In genomic region chr3:138348107-138348949, GRCh38 we compare ENCODE assay signal across 8 cellular contexts. TPM values are rescaled to one million over a fixed set of nuclear protein-coding genes. Genes with fewer than 3 reads are reported as not detected.
DNase-seq lines count a peak whose midpoint lies in the region; ATAC-seq and TF ChIP-seq lines count a peak whose summit lies in the region.

Gene MRAS, plus strand, starts transcription at chr3:138348579. Its CDS starts 24,305 bp downstream, at chr3:138372884.

- no peaks in the 10 kb centered on the region for H3K36me3 ChIP-seq in kidney epithelial cell (ENCODE audit: control insufficient read depth, insufficient read depth, low read length)

- peak; percentile 20 for TF ChIP-seq CTCF in kidney epithelial cell (IDR thresholded peaks at IDR 0.05; ENCODE audit: insufficient read depth, low read length, poor library complexity, severe bottlenecking)

- H3K4me3 ChIP-seq in kidney epithelial cell (ENCODE audit: low read depth, low read length), result peak within 1 kb of the TSS; percentile 69
- H3K4me3 ChIP-seq in skin epidermis, result peak within 1 kb of the TSS; percentile 45 to 81 (median 67)

- peak within 1 kb of the TSS; percentile 65 to 91 (median 81) for H3K27ac ChIP-seq in skin epidermis

- DNase-seq in ELR (ENCODE audit: low read depth) (peak; percentile 80), M059J (ENCODE audit: low read depth) (peak; percentile 82), T1000 (lab: John Stamatoyannopoulos, UW) (peak; percentile 39), dedifferentiated amniotic fluid mesenchymal stem cell (ENCODE audit: extremely low spot score) (peak; percentile 50), kidney epithelial cell (ENCODE audit: low read depth) (no peak), NCI-H2107 (lab: John Stamatoyannopoulos, UW) (no peak)

- no peak for ATAC-seq in HG02938 (IDR thresholded peaks at IDR 0.05; ENCODE audit: unreplicated experiment)

- H3K27me3 ChIP-seq in kidney epithelial cell (ENCODE audit: control insufficient read depth, insufficient read depth, low read length), result no peaks in the 10 kb centered on the region

RNA-seq across cellular contexts. Expression of gene MRAS, which starts in this region (rescaled TPM):
- 11.2 and 14.4 TPM in 2 replicates for total RNA-seq in M059J (2014; rRNA removed; shearing (Covaris generic))
- 32.6 and 35.0 TPM in 2 replicates for total RNA-seq in kidney epithelial cell

Comparison
In these comparisons a context has a peak if more than half of its experiments do, and no peak if none do; other contexts are left out.
1. DNase-seq: peak in ELR (single experiment), M059J (single experiment), T1000 (single experiment) and dedifferentiated amniotic fluid mesenchymal stem cell (single experiment); none in kidney epithelial cell (single experiment) and NCI-H2107 (single experiment).